17 cellular contexts compared by ENCODE assay signal in the genomic region with DNA sequence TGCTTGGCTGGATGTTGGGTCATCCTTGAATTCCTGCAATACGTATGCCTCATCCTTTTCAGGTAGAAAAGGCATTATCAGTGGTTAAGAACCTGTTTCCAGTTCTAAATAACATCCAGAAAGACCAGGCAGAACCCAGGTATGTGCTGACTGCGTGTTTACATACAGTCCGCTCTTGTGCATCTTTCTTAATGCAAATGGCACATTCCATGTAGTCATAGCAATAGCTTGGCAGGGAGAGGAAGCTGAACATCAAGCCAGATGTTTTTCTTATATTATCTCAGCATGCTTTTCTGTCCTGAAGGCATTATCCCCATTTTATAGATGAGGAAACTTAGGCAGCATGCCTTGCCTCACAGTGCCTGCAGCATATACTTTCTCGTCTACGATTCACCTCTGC. TPM values are rescaled to one million over a fixed set of nuclear protein-coding genes. Genes with fewer than 3 reads are reported as not detected.
DNase-seq lines count a peak whose midpoint lies in the region; ATAC-seq and TF ChIP-seq lines count a peak whose summit lies in the region.
"Had no signal": no experiment of that assay in that cellular context is flagged by ENCODE, and none has a peak within 500 bp of the region (broad histone marks: within the 10 kb centered on the region; RNA-seq: fewer than 3 reads in every experiment).

No MANE protein-coding gene starts in this region.

- H3K27me3 Mint-ChIP-seq in MCF 10A (ENCODE audit: insufficient read depth, unreplicated experiment), result no peaks in the 10 kb centered on the region
- H3K27me3 Mint-ChIP-seq in activated CD4-positive, alpha-beta T cell treated with anti-CD3 and anti-CD28 coated beads for 36 hours, result peaks cover 48% of the 10 kb centered on the region
- H3K27me3 Mint-ChIP-seq in activated CD4-positive, alpha-beta memory T cell treated with anti-CD3 and anti-CD28 coated beads for 36 hours, result peaks cover 36% of the 10 kb centered on the region

- H3K4me1 Mint-ChIP-seq in MCF 10A (ENCODE audit: insufficient read depth, unreplicated experiment), result no peaks in the 10 kb centered on the region
- peaks cover 3% of the 10 kb centered on the region for H3K4me1 Mint-ChIP-seq in activated CD4-positive, alpha-beta T cell treated with anti-CD3 and anti-CD28 coated beads for 36 hours
- peaks cover 5% of the 10 kb centered on the region for H3K4me1 Mint-ChIP-seq in activated CD4-positive, alpha-beta memory T cell treated with anti-CD3 and anti-CD28 coated beads for 36 hours (ENCODE audit: low read depth)

- H3K36me3 Mint-ChIP-seq in MCF 10A (ENCODE audit: insufficient read depth, unreplicated experiment), result no peaks in the 10 kb centered on the region
- no peaks in the 10 kb centered on the region for H3K36me3 Mint-ChIP-seq in activated CD4-positive, alpha-beta T cell treated with anti-CD3 and anti-CD28 coated beads for 36 hours (ENCODE audit: low read depth)
- H3K36me3 Mint-ChIP-seq in activated CD4-positive, alpha-beta memory T cell treated with anti-CD3 and anti-CD28 coated beads for 36 hours, result no peaks in the 10 kb centered on the region
- H3K36me3 Mint-ChIP-seq: naive thymus-derived CD8-positive, alpha-beta T cell had no signal

- no peak overlapping the region for H3K27ac Mint-ChIP-seq in MCF 10A (ENCODE audit: low read depth, unreplicated experiment)
- no peak overlapping the region for H3K27ac Mint-ChIP-seq in activated CD4-positive, alpha-beta T cell treated with anti-CD3 and anti-CD28 coated beads for 36 hours
- H3K27ac Mint-ChIP-seq in activated CD4-positive, alpha-beta memory T cell treated with anti-CD3 and anti-CD28 coated beads for 36 hours, result no peak overlapping the region
- H3K27ac Mint-ChIP-seq: naive thymus-derived CD8-positive, alpha-beta T cell had no signal

- H3K4me1 ChIP-seq in thoracic aorta (ENCODE audit: control insufficient read depth in 1 of 2, low read depth in 2 of 2), result peaks cover 12 to 42% of the 10 kb centered on the region in 2 donors

- H3K4me3 Mint-ChIP-seq in MCF 10A (ENCODE audit: unreplicated experiment), result no peak overlapping the region
- H3K4me3 Mint-ChIP-seq in activated CD4-positive, alpha-beta T cell treated with anti-CD3 and anti-CD28 coated beads for 36 hours, result no peak overlapping the region
- no peak overlapping the region for H3K4me3 Mint-ChIP-seq in activated CD4-positive, alpha-beta memory T cell treated with anti-CD3 and anti-CD28 coated beads for 36 hours

- H3K9me3 ChIP-seq in thoracic aorta, result no peaks in the 10 kb centered on the region
- H3K9me3 ChIP-seq: tibial artery had no signal

- ATAC-seq in thoracic aorta (ENCODE audit: insufficient number of reproducible peaks, low FRiP score, low read depth) (no peak), HG03342 (IDR thresholded peaks at IDR 0.05; ENCODE audit: unreplicated experiment) (no peak)
- no peak for ATAC-seq in activated CD4-positive, alpha-beta T cell treated with anti-CD3 and anti-CD28 coated beads for 36 hours
- ATAC-seq: heart right ventricle; left cardiac atrium; naive thymus-derived CD8-positive, alpha-beta T cell had no signal

- DNase-seq in T47D (ENCODE audit: low read depth in 1 of 2, low spot score in 1 of 2) (peak; percentile 7 to 28), MCF 10A (ENCODE audit: unreplicated experiment) (no peak), hepatic stellate cell (ENCODE audit: low spot score) (peak; percentile 29), thoracic aorta (ENCODE audit: low spot score) (no peak)
- no peak for DNase-seq in activated CD4-positive, alpha-beta T cell treated with anti-CD3 and anti-CD28 coated beads for 36 hours
- DNase-seq in activated CD4-positive, alpha-beta memory T cell treated with anti-CD3 and anti-CD28 coated beads for 36 hours, result no peak
- DNase-seq: activated CD4-positive, alpha-beta T cell treated with anti-CD3 and anti-CD28 coated beads for 4 hours; effector CD8-positive, alpha-beta T cell; heart right ventricle; left cardiac atrium; naive thymus-derived CD8-positive, alpha-beta T cell; T-helper 1 cell; tibial artery had no signal

- in situ Hi-C loops in T47D (cut with HindIII; ENCODE audit: low pct_unique_long_range_greater_than_20kb, low sequenced_read_pairs), result no loop called here

- CTCF ChIA-PET in MCF 10A (lab: Yijun Ruan, JAX), result interaction anchor here (2.0 to 2.1 kb wide), 2 partner anchors 137 to 163 kb away, joined by 5 read pairs; no protein-coding TSS in a partner anchor
- CTCF ChIA-PET in activated CD4-positive, alpha-beta T cell treated with anti-CD3 and anti-CD28 coated beads for 36 hours (lab: Charles Lee), result no interaction called here
- CTCF ChIA-PET in activated CD4-positive, alpha-beta memory T cell treated with anti-CD3 and anti-CD28 coated beads for 36 hours (lab: Charles Lee), result no interaction called here

- no peaks in the 10 kb centered on the region for H3K36me3 ChIP-seq in thoracic aorta
- H3K36me3 ChIP-seq: heart right ventricle, tibial artery had no signal

- no peaks in the 10 kb centered on the region for H3K9me3 Mint-ChIP-seq in MCF 10A (ENCODE audit: unreplicated experiment)
- peaks cover 3% of the 10 kb centered on the region for H3K9me3 Mint-ChIP-seq in activated CD4-positive, alpha-beta T cell treated with anti-CD3 and anti-CD28 coated beads for 36 hours (ENCODE audit: low read depth)
- H3K9me3 Mint-ChIP-seq in activated CD4-positive, alpha-beta memory T cell treated with anti-CD3 and anti-CD28 coated beads for 36 hours, result no peaks in the 10 kb centered on the region

- H3K27me3 ChIP-seq in thoracic aorta (replicated peaks; ENCODE audit: insufficient read depth), result no peaks in the 10 kb centered on the region
- H3K27me3 ChIP-seq: tibial artery had no signal

- POLR2A ChIA-PET in MCF 10A (lab: Yijun Ruan, JAX), result interaction anchor here (1.1 kb wide), 1 partner anchor 30 kb away, joined by 3 read pairs; no protein-coding TSS in a partner anchor
- POLR2A ChIA-PET in activated CD4-positive, alpha-beta T cell treated with anti-CD3 and anti-CD28 coated beads for 36 hours (lab: Charles Lee), result no interaction called here
- POLR2A ChIA-PET in activated CD4-positive, alpha-beta memory T cell treated with anti-CD3 and anti-CD28 coated beads for 36 hours (lab: Charles Lee), result no interaction called here

- intact Hi-C loops in MCF 10A (cut with micrococcal nuclease), result no loop called here
- intact Hi-C loops in activated CD4-positive, alpha-beta T cell treated with anti-CD3 and anti-CD28 coated beads for 36 hours (cut with DNase I, micrococcal nuclease), result no loop called here
- intact Hi-C loops in activated CD4-positive, alpha-beta memory T cell treated with anti-CD3 and anti-CD28 coated beads for 36 hours (cut with micrococcal nuclease), result no loop called here

- no TSS peak for BruUV-seq in MCF 10A (replicated peaks; lab: Mats Ljungman, UMichigan)

- H3K27ac ChIP-seq in thoracic aorta, result no peak overlapping the region
- H3K27ac ChIP-seq: HL-60 had no signal

- TF ChIP-seq CTCF in MCF 10A (IDR thresholded peaks at IDR 0.05; ENCODE audit: unreplicated experiment) (no peak), WI38 (IDR thresholded peaks at IDR 0.05; ENCODE audit: low read depth, low read length) (no peak), thoracic aorta (IDR thresholded peaks at IDR 0.05) (no peak)

- H3K4me3 ChIP-seq in WI38 (ENCODE audit: low read depth, low read length) (peak overlapping the region; percentile 88), thoracic aorta (peak overlapping the region; percentile 91)

RNA-seq across cellular contexts. Expression of a gene that starts 2.1 kb away (rescaled TPM):
- total RNA-seq in MCF 10A (2022), result 0.98 and 1.2 TPM in 2 replicates
- 10 to 100 TPM; 18.3 to 32.2 TPM for total RNA-seq in thoracic aorta
- not detected for total RNA-seq in activated CD4-positive, alpha-beta T cell treated with anti-CD3 and anti-CD28 coated beads for 36 hours
- total RNA-seq in activated CD4-positive, alpha-beta memory T cell treated with anti-CD3 and anti-CD28 coated beads for 36 hours, result not detected
- total RNA-seq: naive thymus-derived CD8-positive, alpha-beta T cell; OCI-LY7 had no signal

Comparison
In these comparisons a context has a peak if more than half of its experiments do, and no peak if none do; other contexts are left out.
1. DNase-seq: peak in T47D (2 of 2) and hepatic stellate cell (single experiment); none in MCF 10A (single experiment), thoracic aorta (single experiment), activated CD4-positive, alpha-beta T cell treated with anti-CD3 and anti-CD28 coated beads for 36 hours (single experiment) and activated CD4-positive, alpha-beta memory T cell treated with anti-CD3 and anti-CD28 coated beads for 36 hours (single experiment).